In the genomic region with DNA sequence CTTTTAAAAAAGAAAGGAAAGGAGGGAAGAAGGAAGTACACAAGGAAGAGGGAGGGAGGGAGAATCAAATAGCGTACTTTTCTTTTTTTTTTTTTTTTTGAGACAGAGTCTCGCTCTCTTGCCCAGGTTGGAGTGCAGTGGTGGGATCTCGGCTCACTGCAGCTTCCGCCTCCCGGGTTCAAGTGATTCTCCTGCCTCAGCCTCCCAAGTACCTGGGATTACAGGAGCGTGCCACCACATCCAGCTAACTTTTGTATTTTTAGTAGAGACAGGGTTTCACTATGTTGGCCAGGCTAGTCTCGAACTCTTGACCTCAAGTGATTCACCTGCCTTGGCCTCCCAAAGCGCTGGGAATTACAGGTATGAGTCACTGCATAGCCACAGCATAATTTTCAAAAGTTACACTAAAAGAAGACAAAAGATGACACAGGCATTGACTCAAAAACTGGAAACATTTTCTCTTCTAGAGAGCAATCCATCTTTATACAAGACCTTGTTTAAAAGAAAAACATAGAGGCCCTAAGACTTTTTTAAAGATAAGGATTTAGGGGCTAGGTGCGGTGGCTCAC, we compare ENCODE assay signal across 8 cellular contexts.
DNase-seq lines count a peak whose midpoint lies in the region; ATAC-seq and TF ChIP-seq lines count a peak whose summit lies in the region.
"Not testable (repeated sequence)": the region's sequence is repeated elsewhere in the genome, so short reads cannot be mapped to it uniquely, and the experiment has no call there.

No MANE protein-coding gene starts in this region.

- H3K27me3 Mint-ChIP-seq in T-cell; activated T-helper 17 cell treated with anti-CD3 and anti-CD28 coated beads, Interleukin-2, amount 50 U/mL, for 72 hours; immature natural killer cell (ENCODE audit: low read depth in 3 of 3): not testable (repeated sequence)

- H3K36me3 Mint-ChIP-seq in T-cell; activated T-helper 17 cell treated with anti-CD3 and anti-CD28 coated beads, Interleukin-2, amount 50 U/mL, for 72 hours (ENCODE audit: low read depth); immature natural killer cell: not testable (repeated sequence)

- H3K4me1 ChIP-seq in BLaER1 treated with 17β-estradiol and CSF1 and Interleukin-3, amounts not matched to agents 10 nM and 100 nM = peaks cover 30 to 100% (median 68%) of the 10 kb centered on the region in 10 experiments
- H3K4me1 ChIP-seq in parathyroid adenoma = peaks cover 13% of the 10 kb centered on the region

- not testable (repeated sequence) for TF ChIP-seq CTCF in choroid plexus epithelial cell (conservative IDR thresholded peaks at IDR 0.05; ENCODE audit: low read depth, low read length); parathyroid adenoma (IDR thresholded peaks at IDR 0.05)

- H2AFZ ChIP-seq in parathyroid adenoma = not testable (repeated sequence)

- POLR2A ChIA-PET in T-cell (lab: Charles Lee) = not testable (repeated sequence)

- DNase-seq in HT1080 (ENCODE audit: low read depth) = peak; percentile 70
- not testable (repeated sequence) for DNase-seq in T-cell; choroid plexus epithelial cell (ENCODE audit: low read depth); immature natural killer cell
- peak; percentile 36 for DNase-seq in stromal cell of bone marrow (ENCODE audit: low read depth)

- peak overlapping the region in 9 of 10 experiments; percentile 9 to 57 (median 41); a peak in 14 of 20 replicates for H3K4me3 ChIP-seq in BLaER1 treated with 17β-estradiol and CSF1 and Interleukin-3, amounts not matched to agents 10 nM and 100 nM
- H3K4me3 ChIP-seq in choroid plexus epithelial cell (ENCODE audit: low read depth, low read length) (peak overlapping the region; percentile 44), parathyroid adenoma (ENCODE audit: low read depth, low read length) (peak overlapping the region; percentile 30)

- H3K79me2 ChIP-seq in parathyroid adenoma = peaks cover 33% of the 10 kb centered on the region

- peaks cover 0 to 17% (median 0%) of the 10 kb centered on the region in 11 experiments; a peak in 3 of 22 replicates for H3K36me3 ChIP-seq in BLaER1 treated with 17β-estradiol and CSF1 and Interleukin-3, amounts not matched to agents 10 nM and 100 nM
- not testable (repeated sequence) for H3K36me3 ChIP-seq in parathyroid adenoma (ENCODE audit: control insufficient read depth, insufficient read depth, low read length)

- H3K9ac ChIP-seq in BLaER1 treated with 17β-estradiol and CSF1 and Interleukin-3, amounts not matched to agents 10 nM and 100 nM = peak overlapping the region in 10 of 11 experiments; percentile 50 to 83 (median 74); a peak in 18 of 22 replicates
- not testable (repeated sequence) for H3K9ac ChIP-seq in parathyroid adenoma

- ATAC-seq in T-cell (replicated peaks in 1 of 4) = not testable (repeated sequence)
- ATAC-seq in activated T-helper 17 cell treated with anti-CD3 and anti-CD28 coated beads, Interleukin-2, amount 50 U/mL, for 72 hours (replicated peaks) = peak; percentile 60

- H3K27ac Mint-ChIP-seq in T-cell = peak overlapping the region; percentile 97
- peak overlapping the region; percentile 70 for H3K27ac Mint-ChIP-seq in activated T-helper 17 cell treated with anti-CD3 and anti-CD28 coated beads, Interleukin-2, amount 50 U/mL, for 72 hours
- peak overlapping the region; percentile 55 to 90 (median 82) for H3K27ac Mint-ChIP-seq in immature natural killer cell

- H4K20me1 ChIP-seq in BLaER1 treated with 17β-estradiol and CSF1 and Interleukin-3, amounts not matched to agents 10 nM and 100 nM = peaks cover 0 to 26% (median 0%) of the 10 kb centered on the region in 11 experiments; a peak in 2 of 22 replicates

- CTCF ChIA-PET in T-cell (lab: Charles Lee) = interaction anchor here (0.7 to 0.8 kb wide), 2 partner anchors 14 to 184 kb away, joined by 3 to 4 read pairs; no protein-coding TSS in a partner anchor

- not testable (repeated sequence) for H3K9me3 Mint-ChIP-seq in T-cell; activated T-helper 17 cell treated with anti-CD3 and anti-CD28 coated beads, Interleukin-2, amount 50 U/mL, for 72 hours; immature natural killer cell

- H3K4me1 Mint-ChIP-seq in T-cell (peaks cover 18 to 21% (median 20%) of the 10 kb centered on the region in 3 donors), immature natural killer cell (peaks cover 12 to 18% of the 10 kb centered on the region in 2 donors)
- not testable (repeated sequence) for H3K4me1 Mint-ChIP-seq in activated T-helper 17 cell treated with anti-CD3 and anti-CD28 coated beads, Interleukin-2, amount 50 U/mL, for 72 hours

- peak overlapping the region; percentile 46 to 87 (median 76); a peak in 20 of 22 replicates for H3K27ac ChIP-seq in BLaER1 treated with 17β-estradiol and CSF1 and Interleukin-3, amounts not matched to agents 10 nM and 100 nM
- peak overlapping the region; percentile 78 for H3K27ac ChIP-seq in parathyroid adenoma

- not testable (repeated sequence) for H3K9me3 ChIP-seq in BLaER1 treated with 17β-estradiol and CSF1 and Interleukin-3, amounts not matched to agents 10 nM and 100 nM (replicated peaks in 1 of 11); parathyroid adenoma (ENCODE audit: control insufficient read depth, low read length)

- H3K4me3 Mint-ChIP-seq in T-cell (peak overlapping the region; percentile 76 to 82 (median 80)), immature natural killer cell (peak overlapping the region; percentile 59 to 75 (median 68))
- peak overlapping the region; percentile 71 for H3K4me3 Mint-ChIP-seq in activated T-helper 17 cell treated with anti-CD3 and anti-CD28 coated beads, Interleukin-2, amount 50 U/mL, for 72 hours

- peak overlapping the region; percentile 57 to 94 (median 74); a peak in 21 of 22 replicates for H3K4me2 ChIP-seq in BLaER1 treated with 17β-estradiol and CSF1 and Interleukin-3, amounts not matched to agents 10 nM and 100 nM
- H3K4me2 ChIP-seq in parathyroid adenoma (ENCODE audit: low read length) = peak overlapping the region; percentile 57

- H3K27me3 ChIP-seq in BLaER1 treated with 17β-estradiol and CSF1 and Interleukin-3, amounts not matched to agents 10 nM and 100 nM; parathyroid adenoma (ENCODE audit: control insufficient read depth, insufficient read depth, low read length): not testable (repeated sequence)
